1 cellular context compared by ENCODE assay signal in the genomic region with DNA sequence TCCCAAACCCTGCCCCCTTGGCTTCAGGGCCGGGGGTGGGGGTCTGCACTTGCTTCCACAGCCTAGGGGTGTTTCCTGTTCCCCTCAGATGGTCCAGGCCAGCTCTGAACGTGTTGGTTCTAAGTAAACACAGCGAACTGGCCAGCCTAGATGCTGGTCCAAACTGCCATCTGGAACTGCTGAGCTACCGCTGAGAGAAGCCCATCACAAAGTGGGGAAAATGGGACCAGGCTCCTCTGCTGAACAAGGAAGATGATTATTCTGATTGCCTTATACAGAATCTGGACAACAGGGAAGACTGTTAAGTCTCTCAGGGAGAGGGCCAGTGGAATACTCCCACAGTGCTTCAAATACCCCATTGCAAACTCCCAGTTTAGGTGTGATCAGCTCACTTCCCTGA.
TF ChIP-seq lines count a peak whose summit lies in the region.

No MANE protein-coding gene starts in this region.

TF ChIP-seq in K562, 482 proteins besides CTCF, POLR2A, EP300 and RAD21 (continued from another document):
- TF ChIP-seq, protein P1, sequence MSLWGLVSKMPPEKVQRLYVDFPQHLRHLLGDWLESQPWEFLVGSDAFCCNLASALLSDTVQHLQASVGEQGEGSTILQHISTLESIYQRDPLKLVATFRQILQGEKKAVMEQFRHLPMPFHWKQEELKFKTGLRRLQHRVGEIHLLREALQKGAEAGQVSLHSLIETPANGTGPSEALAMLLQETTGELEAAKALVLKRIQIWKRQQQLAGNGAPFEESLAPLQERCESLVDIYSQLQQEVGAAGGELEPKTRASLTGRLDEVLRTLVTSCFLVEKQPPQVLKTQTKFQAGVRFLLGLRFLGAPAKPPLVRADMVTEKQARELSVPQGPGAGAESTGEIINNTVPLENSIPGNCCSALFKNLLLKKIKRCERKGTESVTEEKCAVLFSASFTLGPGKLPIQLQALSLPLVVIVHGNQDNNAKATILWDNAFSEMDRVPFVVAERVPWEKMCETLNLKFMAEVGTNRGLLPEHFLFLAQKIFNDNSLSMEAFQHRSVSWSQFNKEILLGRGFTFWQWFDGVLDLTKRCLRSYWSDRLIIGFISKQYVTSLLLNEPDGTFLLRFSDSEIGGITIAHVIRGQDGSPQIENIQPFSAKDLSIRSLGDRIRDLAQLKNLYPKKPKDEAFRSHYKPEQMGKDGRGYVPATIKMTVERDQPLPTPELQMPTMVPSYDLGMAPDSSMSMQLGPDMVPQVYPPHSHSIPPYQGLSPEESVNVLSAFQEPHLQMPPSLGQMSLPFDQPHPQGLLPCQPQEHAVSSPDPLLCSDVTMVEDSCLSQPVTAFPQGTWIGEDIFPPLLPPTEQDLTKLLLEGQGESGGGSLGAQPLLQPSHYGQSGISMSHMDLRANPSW (CRISPR knock-in tag; IDR thresholded peaks at IDR 0.05) = 0 out of 2 replicates have a peak, but pooled peaks have one; percentile 17
